ENCODE assay signal across 9 cellular contexts in the genomic region with DNA sequence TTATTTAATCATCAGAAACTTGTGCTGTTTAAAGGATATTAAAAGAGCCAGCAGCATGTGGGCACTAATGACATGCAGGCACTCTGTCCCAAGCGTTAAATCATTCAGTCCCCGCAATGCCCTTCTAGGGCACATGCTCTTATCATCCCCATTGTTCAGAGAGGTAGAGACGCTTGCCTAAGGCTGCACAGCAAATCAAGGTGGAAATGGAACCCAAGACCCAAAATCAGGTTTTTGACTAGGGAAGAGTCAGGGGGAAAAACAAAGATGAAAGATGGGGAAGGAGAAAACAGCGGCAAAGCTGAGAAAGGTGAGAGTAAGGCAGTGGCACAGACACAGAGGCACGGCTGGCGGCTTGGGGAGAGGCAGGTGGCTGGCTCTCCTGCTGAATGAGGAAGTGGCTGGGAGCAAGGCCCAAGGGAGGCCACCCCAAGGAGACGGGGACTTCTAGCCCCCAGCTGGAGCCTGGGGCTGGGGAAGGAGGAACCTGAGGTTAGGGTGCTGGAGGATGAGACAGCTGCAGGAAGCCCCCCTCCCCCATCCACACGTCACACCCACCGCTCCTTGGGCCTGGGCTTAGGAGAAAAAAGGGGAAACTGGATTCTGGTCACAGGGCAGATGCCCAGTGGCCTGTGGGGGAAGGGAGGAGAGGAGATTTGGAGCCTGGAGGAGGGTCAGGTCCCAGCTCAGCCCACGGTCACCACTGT. TPM values are rescaled to one million over a fixed set of nuclear protein-coding genes. Genes with fewer than 3 reads are reported as not detected.
DNase-seq lines count a peak whose midpoint lies in the region; ATAC-seq and TF ChIP-seq lines count a peak whose summit lies in the region.
"Had no signal": no experiment of that assay in that cellular context is flagged by ENCODE, and none has a peak within 500 bp of the region (broad histone marks: within the 10 kb centered on the region; RNA-seq: fewer than 3 reads in every experiment).

No MANE protein-coding gene starts in this region.

- no peaks in the 10 kb centered on the region for H3F3A ChIP-seq in OCI-LY1 (ENCODE audit: insufficient read depth, low read length)

- no peaks in the 10 kb centered on the region for H3K79me2 ChIP-seq in OCI-LY1 (ENCODE audit: insufficient read depth, low read length)

- peak; percentile 58 for ATAC-seq in GM18868 (IDR thresholded peaks at IDR 0.05; ENCODE audit: unreplicated experiment)
- ATAC-seq in gastrocnemius medialis = peak in 1 of 2 donors; percentile 41
- no peak for ATAC-seq in GM18873 (IDR thresholded peaks at IDR 0.05; ENCODE audit: low FRiP score, unreplicated experiment)
- ATAC-seq in HG02588 (IDR thresholded peaks at IDR 0.05; ENCODE audit: unreplicated experiment) = no peak

- H3K4me3 ChIP-seq in OCI-LY1 (ENCODE audit: low read depth, low read length, poor library complexity, severe bottlenecking) = no peak overlapping the region
- H3K4me3 ChIP-seq in gastrocnemius medialis = no peak overlapping the region

- intact Hi-C loops in cardiac septum (cut with DNase I) (no loop called here), gastrocnemius medialis (cut with DNase I; ENCODE audit: low total_unique reads) (no loop called here)

- H3K27me3 ChIP-seq in OCI-LY1 (ENCODE audit: insufficient read depth, low read length) = no peaks in the 10 kb centered on the region
- H3K27me3 ChIP-seq in gastrocnemius medialis = peaks cover 0 to 2% (median 0%) of the 10 kb centered on the region in 3 donors

- H3K4me1 ChIP-seq in OCI-LY1 (ENCODE audit: insufficient read depth, low read length, severe bottlenecking) (peaks cover 13% of the 10 kb centered on the region), gastrocnemius medialis (no peaks in the 10 kb centered on the region)

- no peak overlapping the region for H2AFZ ChIP-seq in OCI-LY1 (ENCODE audit: low read length)

- no peaks in the 10 kb centered on the region for H4K20me1 ChIP-seq in OCI-LY1 (ENCODE audit: insufficient read depth, low read length)

- DNase-seq in cardiac septum (ENCODE audit: low spot score) = peak; percentile 94
- peak; percentile 50 to 66 for DNase-seq in gastrocnemius medialis
- DNase-seq in hepatic stellate cell (ENCODE audit: low spot score) = no peak
- DNase-seq in iPS-NIHi11 (ENCODE audit: low spot score) = no peak

- H3K9me2 ChIP-seq in OCI-LY1 (ENCODE audit: low read depth, low read length) = no peaks in the 10 kb centered on the region

- H3K4me2 ChIP-seq in OCI-LY1 (ENCODE audit: low read length) = no peak overlapping the region

- no peak overlapping the region for H3K9ac ChIP-seq in OCI-LY1 (ENCODE audit: low read length)

- H3K27ac ChIP-seq in OCI-LY1 (ENCODE audit: low read depth, low read length, poor library complexity, severe bottlenecking) (peak overlapping the region; percentile 9), gastrocnemius medialis (peak overlapping the region in 1 of 4 donors; percentile 14)

- H3K9me3 ChIP-seq in OCI-LY1 (ENCODE audit: low read length) (no peaks in the 10 kb centered on the region), gastrocnemius medialis (no peaks in the 10 kb centered on the region)

- no peaks in the 10 kb centered on the region for H3K36me3 ChIP-seq in OCI-LY1 (ENCODE audit: insufficient read depth, low read length)
- no peaks in the 10 kb centered on the region for H3K36me3 ChIP-seq in gastrocnemius medialis

- in situ Hi-C loops in gastrocnemius medialis (cut with MboI; ENCODE audit: low sequenced_read_pairs in 4 of 4) = no loop called here

- TF ChIP-seq POLR2A in gastrocnemius medialis (IDR thresholded peaks at IDR 0.05) = no peak

- TF ChIP-seq CTCF in OCI-LY1 (IDR thresholded peaks at IDR 0.05; ENCODE audit: low read length) = no peak
- TF ChIP-seq CTCF in gastrocnemius medialis (IDR thresholded peaks at IDR 0.05 in 4 of 5, conservative IDR thresholded peaks at IDR 0.05 in 1 of 5) = no peak

RNA-seq across cellular contexts. Expression of gene TYROBP, which starts 1.0 kb away (rescaled TPM):
- total RNA-seq in cardiac septum (16.9 TPM), gastrocnemius medialis (10 to 100 TPM in 3 of 4 donors, 1 to 10 TPM in 1; 7.2 to 25.6 (median 18.2) TPM)
- total RNA-seq: lung microvascular endothelial cell had no signal

RNA-seq across cellular contexts. Expression of gene HCST, which starts 6.8 kb away (rescaled TPM):
- total RNA-seq in cardiac septum = 5.4 TPM
- 1 to 10 TPM in 2 of 4 donors, not detected in 2; 1.2 to 1.5 TPM for total RNA-seq in gastrocnemius medialis

RNA-seq across cellular contexts. Expression of gene NFKBID, which starts 8.8 kb away (rescaled TPM):
- 3.1 TPM for total RNA-seq in cardiac septum
- 1 to 10 TPM in 3 of 4 donors, not detected in 1; 1.2 to 2.7 (median 2.3) TPM for total RNA-seq in gastrocnemius medialis

RNA-seq across cellular contexts. Expression of gene LRFN3, which starts 27.0 kb away (rescaled TPM):
- total RNA-seq in cardiac septum = 8.8 TPM
- 10 to 100 TPM in 2 of 4 donors, 1 to 10 TPM in 2; 7.4 to 18.2 (median 12.8) TPM for total RNA-seq in gastrocnemius medialis

RNA-seq across cellular contexts. Expression of gene APLP1, which starts 40.8 kb away (rescaled TPM):
- 39.9 TPM for total RNA-seq in cardiac septum
- under 1 TPM in 2 of 4 donors, not detected in 2; 0.27 to 0.33 TPM for total RNA-seq in gastrocnemius medialis

Comparison
In these comparisons a context has a peak if more than half of its experiments do, and no peak if none do; other contexts are left out.
1. DNase-seq: peak in cardiac septum (single experiment) and gastrocnemius medialis (2 of 2); none in hepatic stellate cell (single experiment) and iPS-NIHi11 (single experiment).